ENCODE assay signal across 8 cellular contexts in the genomic region with DNA sequence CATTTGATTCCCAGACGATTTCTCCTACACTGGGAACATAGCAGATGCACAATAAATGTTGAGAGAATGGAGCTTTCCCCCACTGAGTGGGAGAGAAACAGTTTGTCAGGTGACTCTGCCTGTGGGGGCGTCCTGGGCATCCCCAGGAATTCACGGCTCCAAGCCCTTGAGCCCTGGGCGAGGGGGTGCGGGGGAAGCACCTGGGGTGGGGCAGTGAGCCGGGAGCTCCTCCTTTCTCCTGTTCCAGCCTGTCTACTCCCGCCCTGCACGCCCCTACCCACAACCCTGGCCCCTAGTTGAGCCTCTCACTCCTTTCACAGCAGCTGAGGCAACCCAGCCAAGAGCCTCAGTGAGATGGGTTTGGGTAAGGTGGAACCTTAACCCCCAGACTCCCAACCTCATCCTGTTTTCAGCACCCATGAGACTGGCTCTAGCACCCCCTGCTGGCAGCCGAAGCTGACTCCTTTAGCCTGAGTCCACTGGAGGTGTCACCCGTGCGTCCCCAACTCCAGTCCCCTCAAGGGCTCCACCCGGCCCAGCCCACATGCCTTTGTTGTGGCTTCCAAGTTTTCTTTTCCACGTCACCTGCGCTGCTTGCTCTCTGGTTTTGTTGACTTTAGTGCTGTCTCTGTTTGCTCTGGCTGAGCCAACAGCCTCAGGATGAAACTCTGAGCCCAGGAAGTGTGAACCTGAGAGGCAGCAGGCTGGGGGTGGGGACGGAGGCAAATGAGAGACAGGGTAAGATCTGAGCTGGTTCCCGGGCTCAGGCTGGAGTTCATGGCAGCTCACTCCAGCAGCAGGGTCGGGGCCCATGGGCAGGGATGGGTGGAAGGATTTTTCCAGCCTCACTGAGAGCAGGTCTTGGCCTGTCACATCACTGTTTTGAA. TPM values are rescaled to one million over a fixed set of nuclear protein-coding genes. Genes with fewer than 3 reads are reported as not detected.
A peak's percentile ranks its signal among the peaks of the same experiment; 100 is the strongest.
DNase-seq lines count a peak whose midpoint lies in the region; ATAC-seq and TF ChIP-seq lines count a peak whose summit lies in the region.

No MANE protein-coding gene starts in this region.

- POLR2A ChIA-PET in HEK293T (lab: Yijun Ruan, JAX), result no interaction called here

- H3K27me3 Mint-ChIP-seq in activated CD8-positive, alpha-beta memory T cell treated with anti-CD3 and anti-CD28 coated beads, Interleukin-2, amount 10 ng/mL, durations not matched to agents 7 days and 5 days, result no peaks in the 10 kb centered on the region

- DNase-seq in DMS79 (lab: John Stamatoyannopoulos, UW), result peak; percentile 20
- DNase-seq in HEK293T (ENCODE audit: extremely low spot score), result peak; percentile 69
- peak; percentile 55 for DNase-seq in NCI-H526 treated with DMSO at 0.1 percent for 48 hours (lab: John Stamatoyannopoulos, UW)
- peak; percentile 93 for DNase-seq in activated CD8-positive, alpha-beta memory T cell treated with anti-CD3 and anti-CD28 coated beads, Interleukin-2, amount 10 ng/mL, durations not matched to agents 7 days and 5 days
- DNase-seq in epithelial cell of esophagus (ENCODE audit: low read depth), result peak; percentile 88
- DNase-seq in myocyte (ENCODE audit: low read depth), result peak; percentile 51
- DNase-seq in stimulated activated naive CD4-positive, alpha-beta T cell (lab: John Stamatoyannopoulos, UW), result peak; percentile 87 to 97 (median 92)
- no peak for DNase-seq in putamen (ENCODE audit: low spot score)

- peaks cover 42% of the 10 kb centered on the region for H3K4me1 Mint-ChIP-seq in activated CD8-positive, alpha-beta memory T cell treated with anti-CD3 and anti-CD28 coated beads, Interleukin-2, amount 10 ng/mL, durations not matched to agents 7 days and 5 days

- TF ChIP-seq CTCF in epithelial cell of esophagus (IDR thresholded peaks at IDR 0.05; ENCODE audit: insufficient read depth, low read depth, low read length, missing control alignments), result peak; percentile 57

- H3K4me3 ChIP-seq in epithelial cell of esophagus (ENCODE audit: low read length), result no peak overlapping the region

- no peak overlapping the region for H3K4me3 Mint-ChIP-seq in activated CD8-positive, alpha-beta memory T cell treated with anti-CD3 and anti-CD28 coated beads, Interleukin-2, amount 10 ng/mL, durations not matched to agents 7 days and 5 days

- CTCF ChIA-PET in HEK293T (lab: Yijun Ruan, JAX), result interaction anchor here (0.5 to 2.9 kb wide), 7 partner anchors 14 to 944 kb away, joined by 3 to 13 read pairs (median 4); a partner anchor contains a TSS
- CTCF ChIA-PET in activated CD8-positive, alpha-beta memory T cell treated with anti-CD3 and anti-CD28 coated beads, Interleukin-2, amount 10 ng/mL, durations not matched to agents 7 days and 5 days (lab: Charles Lee), result interaction anchor here (0.6 to 11.2 kb wide), 22 partner anchors 10 to 464 kb away, joined by 3 to 135 read pairs (median 6); a partner anchor contains a TSS

- H3K36me3 Mint-ChIP-seq in activated CD8-positive, alpha-beta memory T cell treated with anti-CD3 and anti-CD28 coated beads, Interleukin-2, amount 10 ng/mL, durations not matched to agents 7 days and 5 days, result no peaks in the 10 kb centered on the region

- H3K9me3 Mint-ChIP-seq in activated CD8-positive, alpha-beta memory T cell treated with anti-CD3 and anti-CD28 coated beads, Interleukin-2, amount 10 ng/mL, durations not matched to agents 7 days and 5 days (ENCODE audit: low read depth), result no peaks in the 10 kb centered on the region

- ATAC-seq in activated CD8-positive, alpha-beta memory T cell treated with anti-CD3 and anti-CD28 coated beads, Interleukin-2, amount 10 ng/mL, durations not matched to agents 7 days and 5 days, result peak; percentile 96

- H3K27ac Mint-ChIP-seq in activated CD8-positive, alpha-beta memory T cell treated with anti-CD3 and anti-CD28 coated beads, Interleukin-2, amount 10 ng/mL, durations not matched to agents 7 days and 5 days, result peak overlapping the region; percentile 85

TF ChIP-seq in HEK293T, 16 proteins besides CTCF, POLR2A, EP300 and RAD21:
- TF ChIP-seq ARNT (IDR thresholded peaks at IDR 0.05) (no peak), ELF4 (IDR thresholded peaks at IDR 0.05) (no peak), L3MBTL2 (conservative IDR thresholded peaks at IDR 0.05) (no peak), LEF1 (IDR thresholded peaks at IDR 0.05; ENCODE audit: borderline replicate concordance) (no peak), NFRKB (IDR thresholded peaks at IDR 0.05) (no peak), ZNF384 (IDR thresholded peaks at IDR 0.05) (no peak), CTBP1 (IDR thresholded peaks at IDR 0.05; ENCODE audit: borderline replicate concordance) (no peak), TARDBP (IDR thresholded peaks at IDR 0.05) (no peak), FOXA1 (IDR thresholded peaks at IDR 0.05) (no peak), SUZ12 (IDR thresholded peaks at IDR 0.05) (no peak)
- TF ChIP-seq, protein P1, sequence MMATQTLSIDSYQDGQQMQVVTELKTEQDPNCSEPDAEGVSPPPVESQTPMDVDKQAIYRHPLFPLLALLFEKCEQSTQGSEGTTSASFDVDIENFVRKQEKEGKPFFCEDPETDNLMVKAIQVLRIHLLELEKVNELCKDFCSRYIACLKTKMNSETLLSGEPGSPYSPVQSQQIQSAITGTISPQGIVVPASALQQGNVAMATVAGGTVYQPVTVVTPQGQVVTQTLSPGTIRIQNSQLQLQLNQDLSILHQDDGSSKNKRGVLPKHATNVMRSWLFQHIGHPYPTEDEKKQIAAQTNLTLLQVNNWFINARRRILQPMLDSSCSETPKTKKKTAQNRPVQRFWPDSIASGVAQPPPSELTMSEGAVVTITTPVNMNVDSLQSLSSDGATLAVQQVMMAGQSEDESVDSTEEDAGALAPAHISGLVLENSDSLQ (IDR thresholded peaks at IDR 0.05), result no peak

RNA-seq across cellular contexts. Expression of a gene that starts 13.0 kb away (rescaled TPM):
- not detected for total RNA-seq in activated CD8-positive, alpha-beta memory T cell treated with anti-CD3 and anti-CD28 coated beads, Interleukin-2, amount 10 ng/mL, durations not matched to agents 7 days and 5 days
- total RNA-seq in myocyte, result 0.10 and 0.48 TPM in 2 replicates
- 0.35 TPM for polyA plus RNA-seq in myocyte (2012)

RNA-seq across cellular contexts. Expression of a gene that starts 32.0 kb away (rescaled TPM):
- total RNA-seq in activated CD8-positive, alpha-beta memory T cell treated with anti-CD3 and anti-CD28 coated beads, Interleukin-2, amount 10 ng/mL, durations not matched to agents 7 days and 5 days, result 10 to 100 TPM in 1 of 2 experiments, 1 to 10 TPM in 1; 2.8 to 10.4 TPM
- 89.2 and 113 TPM in 2 replicates for total RNA-seq in myocyte
- 19.0 TPM for polyA plus RNA-seq in myocyte (2012)

RNA-seq across cellular contexts. Expression of a gene that starts 58.3 kb away (rescaled TPM):
- 10 to 100 TPM; 34.3 to 43.1 TPM for total RNA-seq in activated CD8-positive, alpha-beta memory T cell treated with anti-CD3 and anti-CD28 coated beads, Interleukin-2, amount 10 ng/mL, durations not matched to agents 7 days and 5 days
- total RNA-seq in myocyte, result 32.3 and 33.5 TPM in 2 replicates
- polyA plus RNA-seq in myocyte (2012), result 29.2 TPM
